In the genomic region with DNA sequence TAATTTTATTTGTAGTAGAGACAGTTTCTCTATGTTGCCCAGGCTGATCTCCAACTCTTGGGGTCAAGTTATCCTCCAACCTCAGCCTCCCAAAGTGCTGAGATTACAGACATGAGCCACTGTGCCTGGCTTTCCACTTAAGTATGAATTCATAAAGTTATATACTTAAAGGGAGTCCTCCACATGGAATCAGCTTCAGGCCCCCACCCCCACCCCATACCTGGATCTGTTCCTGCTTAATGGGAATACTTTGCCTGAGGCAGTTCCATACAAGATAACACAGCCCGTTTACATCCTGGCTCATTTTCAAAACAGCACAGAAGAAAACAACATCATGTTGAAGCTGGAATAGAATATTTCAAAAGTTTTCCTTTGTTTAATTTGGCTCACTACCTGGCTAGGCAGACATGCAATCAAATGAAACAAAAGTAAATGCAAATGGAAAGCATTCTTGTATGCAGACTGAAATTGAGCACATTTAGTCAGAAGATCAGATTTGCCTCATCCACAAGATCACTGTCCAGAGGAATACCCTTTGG, we compare ENCODE assay signal across 22 cellular contexts.
DNase-seq lines count a peak whose midpoint lies in the region; ATAC-seq and TF ChIP-seq lines count a peak whose summit lies in the region.
"Had no signal": no experiment of that assay in that cellular context is flagged by ENCODE, and none has a peak within 500 bp of the region (broad histone marks: within the 10 kb centered on the region; RNA-seq: fewer than 3 reads in every experiment).

No MANE protein-coding gene starts in this region.

- H3K9ac ChIP-seq in endodermal cell (ENCODE audit: extremely low read depth, low read length, poor library complexity, severe bottlenecking), result no peak overlapping the region

- DNase-seq in EH (ENCODE audit: low read depth) (peak; percentile 18), NCI-H226 (peak; percentile 34), endodermal cell (no peak), osteocyte (ENCODE audit: extremely low spot score, unreplicated experiment) (no peak), NCI-H187 treated with DMSO at 0.1 percent for 48 hours (lab: John Stamatoyannopoulos, UW) (no peak), foreskin keratinocyte (no peak)
- no peak for DNase-seq in activated CD4-positive, alpha-beta T cell treated with anti-CD3 and anti-CD28 coated beads, Interleukin-2, amount 10 ng/mL, durations not matched to agents 24 days and 14 days
- DNase-seq: activated CD4-positive, alpha-beta T cell treated with anti-CD3 and anti-CD28 coated beads for 48 hours; activated naive CD4-positive, alpha-beta T cell treated with anti-CD3 and anti-CD28 coated beads for 36 hours; activated T-cell treated with anti-CD3 and anti-CD28 coated beads, Interleukin-2, amount 50 U/mL, for 72 hours; amniotic stem cell; head of caudate nucleus; IMR-90; kidney glomerular epithelial cell; NCI-H524; psoas muscle; small intestine; T-helper 17 cell; uterus had no signal

- ATAC-seq in GM21723 (IDR thresholded peaks at IDR 0.05; ENCODE audit: unreplicated experiment) (no peak), foreskin keratinocyte (no peak)
- ATAC-seq: activated T-cell treated with anti-CD3 and anti-CD28 coated beads, Interleukin-2, amount 50 U/mL, for 72 hours; psoas muscle; T-helper 17 cell had no signal

- H3K27me3 Mint-ChIP-seq in endodermal cell (ENCODE audit: insufficient read depth) (no peaks in the 10 kb centered on the region), osteocyte (ENCODE audit: unreplicated experiment) (no peaks in the 10 kb centered on the region)
- H3K27me3 Mint-ChIP-seq in activated CD4-positive, alpha-beta T cell treated with anti-CD3 and anti-CD28 coated beads, Interleukin-2, amount 10 ng/mL, durations not matched to agents 24 days and 14 days, result no peaks in the 10 kb centered on the region
- H3K27me3 Mint-ChIP-seq: dendritic cell treated with granulocyte-macrophage colony-stimulating factor and Interleukin-4, amounts not matched to agents 40 ng/mL and 50 ng/mL, for 4 days had no signal

- H3K4me3 Mint-ChIP-seq in endodermal cell, result no peak overlapping the region
- no peak overlapping the region for H3K4me3 Mint-ChIP-seq in osteocyte (ENCODE audit: unreplicated experiment)
- H3K4me3 Mint-ChIP-seq in activated CD4-positive, alpha-beta T cell treated with anti-CD3 and anti-CD28 coated beads, Interleukin-2, amount 10 ng/mL, durations not matched to agents 24 days and 14 days, result no peak overlapping the region
- H3K4me3 Mint-ChIP-seq: activated naive CD4-positive, alpha-beta T cell treated with anti-CD3 and anti-CD28 coated beads for 36 hours; activated T-cell treated with anti-CD3 and anti-CD28 coated beads, Interleukin-2, amount 50 U/mL, for 72 hours; dendritic cell treated with granulocyte-macrophage colony-stimulating factor and Interleukin-4, amounts not matched to agents 40 ng/mL and 50 ng/mL, for 4 days; T-helper 17 cell had no signal

- H3K4me1 Mint-ChIP-seq in endodermal cell (peaks cover 39% of the 10 kb centered on the region), osteocyte (ENCODE audit: unreplicated experiment) (peaks cover 27% of the 10 kb centered on the region)
- no peaks in the 10 kb centered on the region for H3K4me1 Mint-ChIP-seq in activated CD4-positive, alpha-beta T cell treated with anti-CD3 and anti-CD28 coated beads, Interleukin-2, amount 10 ng/mL, durations not matched to agents 24 days and 14 days
- H3K4me1 Mint-ChIP-seq: T-helper 17 cell had no signal

- 83% methylated on average over 1 of the region's 1 CpG; no CpG with 5 or more reads in 1 of the 2 experiments for WGBS in endodermal cell (ENCODE audit: insufficient coverage in 1 of 2, insufficient read length in 1 of 2), 2 experiments

- H3K27ac ChIP-seq in endodermal cell (ENCODE audit: low read depth, low read length), result no peak overlapping the region
- H3K27ac ChIP-seq in foreskin keratinocyte, result no peak overlapping the region
- H3K27ac ChIP-seq: psoas muscle, SK-N-MC, uterus had no signal

- TF ChIP-seq CTCF in endodermal cell (conservative IDR thresholded peaks at IDR 0.05) (no peak), osteocyte (IDR thresholded peaks at IDR 0.05) (no peak), foreskin keratinocyte (conservative IDR thresholded peaks at IDR 0.05) (no peak)

- H3K4me3 ChIP-seq in endodermal cell (ENCODE audit: low read length), result no peak overlapping the region
- H3K4me3 ChIP-seq: psoas muscle, SK-N-MC, uterus had no signal

- H3K27ac Mint-ChIP-seq in endodermal cell (peak overlapping the region; percentile 29), osteocyte (ENCODE audit: unreplicated experiment) (peak overlapping the region; percentile 21)
- no peak overlapping the region for H3K27ac Mint-ChIP-seq in activated CD4-positive, alpha-beta T cell treated with anti-CD3 and anti-CD28 coated beads, Interleukin-2, amount 10 ng/mL, durations not matched to agents 24 days and 14 days
- H3K27ac Mint-ChIP-seq: activated naive CD4-positive, alpha-beta T cell treated with anti-CD3 and anti-CD28 coated beads for 36 hours; activated T-cell treated with anti-CD3 and anti-CD28 coated beads, Interleukin-2, amount 50 U/mL, for 72 hours; dendritic cell treated with granulocyte-macrophage colony-stimulating factor and Interleukin-4, amounts not matched to agents 40 ng/mL and 50 ng/mL, for 4 days; T-helper 17 cell had no signal

- H3K27me3 ChIP-seq in endodermal cell (ENCODE audit: control insufficient read depth, insufficient read depth, low read length, poor library complexity, severe bottlenecking) (no peaks in the 10 kb centered on the region), foreskin keratinocyte (no peaks in the 10 kb centered on the region)

- no peaks in the 10 kb centered on the region for H3K36me3 ChIP-seq in endodermal cell (ENCODE audit: control insufficient read depth, insufficient read depth, low read length)
- H3K36me3 ChIP-seq: uterus had no signal

- H3K36me3 Mint-ChIP-seq in endodermal cell (ENCODE audit: low read depth), result no peaks in the 10 kb centered on the region
- peaks cover 2% of the 10 kb centered on the region for H3K36me3 Mint-ChIP-seq in osteocyte (ENCODE audit: unreplicated experiment)
- no peaks in the 10 kb centered on the region for H3K36me3 Mint-ChIP-seq in activated CD4-positive, alpha-beta T cell treated with anti-CD3 and anti-CD28 coated beads, Interleukin-2, amount 10 ng/mL, durations not matched to agents 24 days and 14 days (ENCODE audit: low read depth)

- no peaks in the 10 kb centered on the region for H3K9me3 ChIP-seq in endodermal cell (ENCODE audit: control insufficient read depth, low read length)
- H3K9me3 ChIP-seq: psoas muscle, uterus had no signal

- no peaks in the 10 kb centered on the region for H3K9me3 Mint-ChIP-seq in endodermal cell
- H3K9me3 Mint-ChIP-seq in osteocyte (ENCODE audit: unreplicated experiment), result no peaks in the 10 kb centered on the region
- no peaks in the 10 kb centered on the region for H3K9me3 Mint-ChIP-seq in activated CD4-positive, alpha-beta T cell treated with anti-CD3 and anti-CD28 coated beads, Interleukin-2, amount 10 ng/mL, durations not matched to agents 24 days and 14 days
- H3K9me3 Mint-ChIP-seq: dendritic cell treated with granulocyte-macrophage colony-stimulating factor and Interleukin-4, amounts not matched to agents 40 ng/mL and 50 ng/mL, for 4 days had no signal

- H3K4me1 ChIP-seq in endodermal cell (ENCODE audit: control insufficient read depth, insufficient read depth, low read length) (no peaks in the 10 kb centered on the region), foreskin keratinocyte (no peaks in the 10 kb centered on the region)
- H3K4me1 ChIP-seq: psoas muscle, uterus had no signal

- intact Hi-C loops in activated CD4-positive, alpha-beta T cell treated with anti-CD3 and anti-CD28 coated beads, Interleukin-2, amount 10 ng/mL, durations not matched to agents 24 days and 14 days (cut with micrococcal nuclease), result no loop called here

Comparison
In these comparisons a context has a peak if more than half of its experiments do, and no peak if none do; other contexts are left out.
1. DNase-seq: peak in EH (single experiment) and NCI-H226 (single experiment); none in endodermal cell (single experiment), osteocyte (single experiment), activated CD4-positive, alpha-beta T cell treated with anti-CD3 and anti-CD28 coated beads, Interleukin-2, amount 10 ng/mL, durations not matched to agents 24 days and 14 days (single experiment), NCI-H187 treated with DMSO at 0.1 percent for 48 hours (single experiment) and foreskin keratinocyte (0 of 2).